In the genomic region with DNA sequence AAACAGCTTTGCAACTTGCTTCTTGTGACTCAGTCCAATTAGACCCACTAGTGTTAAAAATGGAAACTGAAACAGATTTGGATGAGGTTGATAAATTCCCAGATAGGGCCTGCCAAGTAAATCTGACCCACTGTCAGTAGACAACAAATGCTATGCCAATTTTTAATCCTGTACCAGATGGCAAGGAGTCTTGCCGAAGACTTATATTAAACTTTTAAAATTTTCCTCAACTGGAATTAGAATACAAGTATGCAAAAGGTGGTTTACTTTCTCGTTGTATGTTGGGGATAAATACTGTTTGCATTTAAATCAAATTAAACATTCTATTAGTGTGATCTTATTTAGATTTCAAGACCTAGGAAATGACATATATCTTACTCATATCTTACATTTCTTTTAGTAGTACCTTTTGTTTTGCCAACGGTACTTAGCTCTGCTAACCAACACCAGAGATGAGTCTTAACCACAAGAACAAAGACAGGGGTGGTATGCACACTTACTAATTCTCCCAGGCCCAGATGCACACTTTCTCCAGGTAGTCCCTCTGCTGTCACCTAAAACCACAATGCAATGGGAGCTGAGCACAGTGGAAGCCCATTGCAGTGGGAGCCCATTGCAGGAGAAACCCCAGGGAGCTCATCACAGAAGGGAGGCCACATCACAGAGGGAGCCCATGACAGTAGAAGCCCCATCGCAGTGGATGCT, we compare ENCODE assay signal across 1 cellular context.
A peak's percentile ranks its signal among the peaks of the same experiment; 100 is the strongest.
TF ChIP-seq lines count a peak whose summit lies in the region.

No MANE protein-coding gene starts in this region.

TF ChIP-seq in GM12878, 131 proteins besides CTCF, POLR2A, EP300 and RAD21 (continued from another document and continues in another):
- TF ChIP-seq, protein P1, sequence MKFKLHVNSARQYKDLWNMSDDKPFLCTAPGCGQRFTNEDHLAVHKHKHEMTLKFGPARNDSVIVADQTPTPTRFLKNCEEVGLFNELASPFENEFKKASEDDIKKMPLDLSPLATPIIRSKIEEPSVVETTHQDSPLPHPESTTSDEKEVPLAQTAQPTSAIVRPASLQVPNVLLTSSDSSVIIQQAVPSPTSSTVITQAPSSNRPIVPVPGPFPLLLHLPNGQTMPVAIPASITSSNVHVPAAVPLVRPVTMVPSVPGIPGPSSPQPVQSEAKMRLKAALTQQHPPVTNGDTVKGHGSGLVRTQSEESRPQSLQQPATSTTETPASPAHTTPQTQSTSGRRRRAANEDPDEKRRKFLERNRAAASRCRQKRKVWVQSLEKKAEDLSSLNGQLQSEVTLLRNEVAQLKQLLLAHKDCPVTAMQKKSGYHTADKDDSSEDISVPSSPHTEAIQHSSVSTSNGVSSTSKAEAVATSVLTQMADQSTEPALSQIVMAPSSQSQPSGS (IDR thresholded peaks at IDR 0.05; ENCODE audit: low read length) = no peak
- TF ChIP-seq EGR1 (IDR thresholded peaks at IDR 0.05; ENCODE audit: borderline replicate concordance in 1 of 2, low read depth in 2 of 2, low read length in 2 of 2) = no peak
- TF ChIP-seq, protein P2, sequence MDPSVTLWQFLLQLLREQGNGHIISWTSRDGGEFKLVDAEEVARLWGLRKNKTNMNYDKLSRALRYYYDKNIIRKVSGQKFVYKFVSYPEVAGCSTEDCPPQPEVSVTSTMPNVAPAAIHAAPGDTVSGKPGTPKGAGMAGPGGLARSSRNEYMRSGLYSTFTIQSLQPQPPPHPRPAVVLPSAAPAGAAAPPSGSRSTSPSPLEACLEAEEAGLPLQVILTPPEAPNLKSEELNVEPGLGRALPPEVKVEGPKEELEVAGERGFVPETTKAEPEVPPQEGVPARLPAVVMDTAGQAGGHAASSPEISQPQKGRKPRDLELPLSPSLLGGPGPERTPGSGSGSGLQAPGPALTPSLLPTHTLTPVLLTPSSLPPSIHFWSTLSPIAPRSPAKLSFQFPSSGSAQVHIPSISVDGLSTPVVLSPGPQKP (IDR thresholded peaks at IDR 0.05; ENCODE audit: low read depth, low read length) = no peak
- TF ChIP-seq FOXK2 (IDR thresholded peaks at IDR 0.05) = no peak
- TF ChIP-seq, protein P3, sequence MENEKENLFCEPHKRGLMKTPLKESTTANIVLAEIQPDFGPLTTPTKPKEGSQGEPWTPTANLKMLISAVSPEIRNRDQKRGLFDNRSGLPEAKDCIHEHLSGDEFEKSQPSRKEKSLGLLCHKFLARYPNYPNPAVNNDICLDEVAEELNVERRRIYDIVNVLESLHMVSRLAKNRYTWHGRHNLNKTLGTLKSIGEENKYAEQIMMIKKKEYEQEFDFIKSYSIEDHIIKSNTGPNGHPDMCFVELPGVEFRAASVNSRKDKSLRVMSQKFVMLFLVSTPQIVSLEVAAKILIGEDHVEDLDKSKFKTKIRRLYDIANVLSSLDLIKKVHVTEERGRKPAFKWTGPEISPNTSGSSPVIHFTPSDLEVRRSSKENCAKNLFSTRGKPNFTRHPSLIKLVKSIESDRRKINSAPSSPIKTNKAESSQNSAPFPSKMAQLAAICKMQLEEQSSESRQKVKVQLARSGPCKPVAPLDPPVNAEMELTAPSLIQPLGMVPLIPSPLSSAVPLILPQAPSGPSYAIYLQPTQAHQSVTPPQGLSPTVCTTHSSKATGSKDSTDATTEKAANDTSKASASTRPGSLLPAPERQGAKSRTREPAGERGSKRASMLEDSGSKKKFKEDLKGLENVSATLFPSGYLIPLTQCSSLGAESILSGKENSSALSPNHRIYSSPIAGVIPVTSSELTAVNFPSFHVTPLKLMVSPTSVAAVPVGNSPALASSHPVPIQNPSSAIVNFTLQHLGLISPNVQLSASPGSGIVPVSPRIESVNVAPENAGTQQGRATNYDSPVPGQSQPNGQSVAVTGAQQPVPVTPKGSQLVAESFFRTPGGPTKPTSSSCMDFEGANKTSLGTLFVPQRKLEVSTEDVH (IDR thresholded peaks at IDR 0.05; ENCODE audit: low read depth, partially characterized antibody) = no peak
- no peak for TF ChIP-seq MXI1 (IDR thresholded peaks at IDR 0.05; ENCODE audit: low read depth, low read length)
- TF ChIP-seq, protein P4, sequence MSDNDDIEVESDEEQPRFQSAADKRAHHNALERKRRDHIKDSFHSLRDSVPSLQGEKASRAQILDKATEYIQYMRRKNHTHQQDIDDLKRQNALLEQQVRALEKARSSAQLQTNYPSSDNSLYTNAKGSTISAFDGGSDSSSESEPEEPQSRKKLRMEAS (IDR thresholded peaks at IDR 0.05; ENCODE audit: low read depth, low read length) = no peak
- TF ChIP-seq BHLHE40 (IDR thresholded peaks at IDR 0.05; ENCODE audit: borderline replicate concordance in 1 of 2, low read depth in 2 of 2, low read length in 1 of 2) = peak; percentile 62 to 81; a peak in 3 of 4 replicates
- TF ChIP-seq, protein P5, sequence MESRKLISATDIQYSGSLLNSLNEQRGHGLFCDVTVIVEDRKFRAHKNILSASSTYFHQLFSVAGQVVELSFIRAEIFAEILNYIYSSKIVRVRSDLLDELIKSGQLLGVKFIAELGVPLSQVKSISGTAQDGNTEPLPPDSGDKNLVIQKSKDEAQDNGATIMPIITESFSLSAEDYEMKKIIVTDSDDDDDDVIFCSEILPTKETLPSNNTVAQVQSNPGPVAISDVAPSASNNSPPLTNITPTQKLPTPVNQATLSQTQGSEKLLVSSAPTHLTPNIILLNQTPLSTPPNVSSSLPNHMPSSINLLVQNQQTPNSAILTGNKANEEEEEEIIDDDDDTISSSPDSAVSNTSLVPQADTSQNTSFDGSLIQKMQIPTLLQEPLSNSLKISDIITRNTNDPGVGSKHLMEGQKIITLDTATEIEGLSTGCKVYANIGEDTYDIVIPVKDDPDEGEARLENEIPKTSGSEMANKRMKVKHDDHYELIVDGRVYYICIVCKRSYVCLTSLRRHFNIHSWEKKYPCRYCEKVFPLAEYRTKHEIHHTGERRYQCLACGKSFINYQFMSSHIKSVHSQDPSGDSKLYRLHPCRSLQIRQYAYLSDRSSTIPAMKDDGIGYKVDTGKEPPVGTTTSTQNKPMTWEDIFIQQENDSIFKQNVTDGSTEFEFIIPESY (IDR thresholded peaks at IDR 0.05) = no peak
- peak; percentile 64 for TF ChIP-seq MEF2B (IDR thresholded peaks at IDR 0.05; ENCODE audit: partially characterized antibody, poor library complexity, severe bottlenecking)
- TF ChIP-seq CBFB (IDR thresholded peaks at IDR 0.05; ENCODE audit: low read depth) = peak; percentile 87; the same call in 1 of the 2 replicates
- no peak for TF ChIP-seq HCFC1 (IDR thresholded peaks at IDR 0.05; ENCODE audit: low read length)
- TF ChIP-seq, protein P6, sequence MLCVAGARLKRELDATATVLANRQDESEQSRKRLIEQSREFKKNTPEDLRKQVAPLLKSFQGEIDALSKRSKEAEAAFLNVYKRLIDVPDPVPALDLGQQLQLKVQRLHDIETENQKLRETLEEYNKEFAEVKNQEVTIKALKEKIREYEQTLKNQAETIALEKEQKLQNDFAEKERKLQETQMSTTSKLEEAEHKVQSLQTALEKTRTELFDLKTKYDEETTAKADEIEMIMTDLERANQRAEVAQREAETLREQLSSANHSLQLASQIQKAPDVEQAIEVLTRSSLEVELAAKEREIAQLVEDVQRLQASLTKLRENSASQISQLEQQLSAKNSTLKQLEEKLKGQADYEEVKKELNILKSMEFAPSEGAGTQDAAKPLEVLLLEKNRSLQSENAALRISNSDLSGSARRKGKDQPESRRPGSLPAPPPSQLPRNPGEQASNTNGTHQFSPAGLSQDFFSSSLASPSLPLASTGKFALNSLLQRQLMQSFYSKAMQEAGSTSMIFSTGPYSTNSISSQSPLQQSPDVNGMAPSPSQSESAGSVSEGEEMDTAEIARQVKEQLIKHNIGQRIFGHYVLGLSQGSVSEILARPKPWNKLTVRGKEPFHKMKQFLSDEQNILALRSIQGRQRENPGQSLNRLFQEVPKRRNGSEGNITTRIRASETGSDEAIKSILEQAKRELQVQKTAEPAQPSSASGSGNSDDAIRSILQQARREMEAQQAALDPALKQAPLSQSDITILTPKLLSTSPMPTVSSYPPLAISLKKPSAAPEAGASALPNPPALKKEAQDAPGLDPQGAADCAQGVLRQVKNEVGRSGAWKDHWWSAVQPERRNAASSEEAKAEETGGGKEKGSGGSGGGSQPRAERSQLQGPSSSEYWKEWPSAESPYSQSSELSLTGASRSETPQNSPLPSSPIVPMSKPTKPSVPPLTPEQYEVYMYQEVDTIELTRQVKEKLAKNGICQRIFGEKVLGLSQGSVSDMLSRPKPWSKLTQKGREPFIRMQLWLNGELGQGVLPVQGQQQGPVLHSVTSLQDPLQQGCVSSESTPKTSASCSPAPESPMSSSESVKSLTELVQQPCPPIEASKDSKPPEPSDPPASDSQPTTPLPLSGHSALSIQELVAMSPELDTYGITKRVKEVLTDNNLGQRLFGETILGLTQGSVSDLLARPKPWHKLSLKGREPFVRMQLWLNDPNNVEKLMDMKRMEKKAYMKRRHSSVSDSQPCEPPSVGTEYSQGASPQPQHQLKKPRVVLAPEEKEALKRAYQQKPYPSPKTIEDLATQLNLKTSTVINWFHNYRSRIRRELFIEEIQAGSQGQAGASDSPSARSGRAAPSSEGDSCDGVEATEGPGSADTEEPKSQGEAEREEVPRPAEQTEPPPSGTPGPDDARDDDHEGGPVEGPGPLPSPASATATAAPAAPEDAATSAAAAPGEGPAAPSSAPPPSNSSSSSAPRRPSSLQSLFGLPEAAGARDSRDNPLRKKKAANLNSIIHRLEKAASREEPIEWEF (IDR thresholded peaks at IDR 0.05; ENCODE audit: insufficient replicate concordance, low read depth, low read length) = no peak
- TF ChIP-seq CHD4 (IDR thresholded peaks at IDR 0.05) = no peak
- no peak for TF ChIP-seq KAT2A (conservative IDR thresholded peaks at IDR 0.05; ENCODE audit: control insufficient read depth, low read depth, low read length)
- no peak for TF ChIP-seq MYC (IDR thresholded peaks at IDR 0.05; ENCODE audit: insufficient read depth, insufficient read length, insufficient replicate concordance, low read length, severe bottlenecking)
- TF ChIP-seq, protein P7, sequence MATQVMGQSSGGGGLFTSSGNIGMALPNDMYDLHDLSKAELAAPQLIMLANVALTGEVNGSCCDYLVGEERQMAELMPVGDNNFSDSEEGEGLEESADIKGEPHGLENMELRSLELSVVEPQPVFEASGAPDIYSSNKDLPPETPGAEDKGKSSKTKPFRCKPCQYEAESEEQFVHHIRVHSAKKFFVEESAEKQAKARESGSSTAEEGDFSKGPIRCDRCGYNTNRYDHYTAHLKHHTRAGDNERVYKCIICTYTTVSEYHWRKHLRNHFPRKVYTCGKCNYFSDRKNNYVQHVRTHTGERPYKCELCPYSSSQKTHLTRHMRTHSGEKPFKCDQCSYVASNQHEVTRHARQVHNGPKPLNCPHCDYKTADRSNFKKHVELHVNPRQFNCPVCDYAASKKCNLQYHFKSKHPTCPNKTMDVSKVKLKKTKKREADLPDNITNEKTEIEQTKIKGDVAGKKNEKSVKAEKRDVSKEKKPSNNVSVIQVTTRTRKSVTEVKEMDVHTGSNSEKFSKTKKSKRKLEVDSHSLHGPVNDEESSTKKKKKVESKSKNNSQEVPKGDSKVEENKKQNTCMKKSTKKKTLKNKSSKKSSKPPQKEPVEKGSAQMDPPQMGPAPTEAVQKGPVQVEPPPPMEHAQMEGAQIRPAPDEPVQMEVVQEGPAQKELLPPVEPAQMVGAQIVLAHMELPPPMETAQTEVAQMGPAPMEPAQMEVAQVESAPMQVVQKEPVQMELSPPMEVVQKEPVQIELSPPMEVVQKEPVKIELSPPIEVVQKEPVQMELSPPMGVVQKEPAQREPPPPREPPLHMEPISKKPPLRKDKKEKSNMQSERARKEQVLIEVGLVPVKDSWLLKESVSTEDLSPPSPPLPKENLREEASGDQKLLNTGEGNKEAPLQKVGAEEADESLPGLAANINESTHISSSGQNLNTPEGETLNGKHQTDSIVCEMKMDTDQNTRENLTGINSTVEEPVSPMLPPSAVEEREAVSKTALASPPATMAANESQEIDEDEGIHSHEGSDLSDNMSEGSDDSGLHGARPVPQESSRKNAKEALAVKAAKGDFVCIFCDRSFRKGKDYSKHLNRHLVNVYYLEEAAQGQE (IDR thresholded peaks at IDR 0.05; ENCODE audit: low read depth, low read length) = no peak
- no peak for TF ChIP-seq SIX5 (IDR thresholded peaks at IDR 0.05; ENCODE audit: low read depth, low read length, severe bottlenecking)
- no peak; the same call in 1 of the 2 replicates for TF ChIP-seq RB1 (IDR thresholded peaks at IDR 0.05; ENCODE audit: borderline replicate concordance)
- TF ChIP-seq STAT1 (conservative IDR thresholded peaks at IDR 0.05) = no peak
- no peak for TF ChIP-seq ASH2L (IDR thresholded peaks at IDR 0.05; ENCODE audit: borderline replicate concordance, low read depth)
- no peak for TF ChIP-seq YY1 (IDR thresholded peaks at IDR 0.05; ENCODE audit: low read depth, low read length)
- no peak for TF ChIP-seq ZNF217 (IDR thresholded peaks at IDR 0.05)
- no peak for TF ChIP-seq RFX5 (IDR thresholded peaks at IDR 0.05; ENCODE audit: low read depth, low read length)
- 0 out of 2 replicates have a peak, but pooled peaks have one; percentile 63 for TF ChIP-seq DPF2 (IDR thresholded peaks at IDR 0.05)
- no peak for TF ChIP-seq SREBF1 (IDR thresholded peaks at IDR 0.05; ENCODE audit: low read length)
- peak; percentile 87 for TF ChIP-seq EED (IDR thresholded peaks at IDR 0.05; ENCODE audit: low read depth)
- no peak for TF ChIP-seq SUZ12 (IDR thresholded peaks at IDR 0.05; ENCODE audit: unreplicated experiment)
- peak; percentile 87 for TF ChIP-seq JUNB (IDR thresholded peaks at IDR 0.05)
- TF ChIP-seq, protein P8, sequence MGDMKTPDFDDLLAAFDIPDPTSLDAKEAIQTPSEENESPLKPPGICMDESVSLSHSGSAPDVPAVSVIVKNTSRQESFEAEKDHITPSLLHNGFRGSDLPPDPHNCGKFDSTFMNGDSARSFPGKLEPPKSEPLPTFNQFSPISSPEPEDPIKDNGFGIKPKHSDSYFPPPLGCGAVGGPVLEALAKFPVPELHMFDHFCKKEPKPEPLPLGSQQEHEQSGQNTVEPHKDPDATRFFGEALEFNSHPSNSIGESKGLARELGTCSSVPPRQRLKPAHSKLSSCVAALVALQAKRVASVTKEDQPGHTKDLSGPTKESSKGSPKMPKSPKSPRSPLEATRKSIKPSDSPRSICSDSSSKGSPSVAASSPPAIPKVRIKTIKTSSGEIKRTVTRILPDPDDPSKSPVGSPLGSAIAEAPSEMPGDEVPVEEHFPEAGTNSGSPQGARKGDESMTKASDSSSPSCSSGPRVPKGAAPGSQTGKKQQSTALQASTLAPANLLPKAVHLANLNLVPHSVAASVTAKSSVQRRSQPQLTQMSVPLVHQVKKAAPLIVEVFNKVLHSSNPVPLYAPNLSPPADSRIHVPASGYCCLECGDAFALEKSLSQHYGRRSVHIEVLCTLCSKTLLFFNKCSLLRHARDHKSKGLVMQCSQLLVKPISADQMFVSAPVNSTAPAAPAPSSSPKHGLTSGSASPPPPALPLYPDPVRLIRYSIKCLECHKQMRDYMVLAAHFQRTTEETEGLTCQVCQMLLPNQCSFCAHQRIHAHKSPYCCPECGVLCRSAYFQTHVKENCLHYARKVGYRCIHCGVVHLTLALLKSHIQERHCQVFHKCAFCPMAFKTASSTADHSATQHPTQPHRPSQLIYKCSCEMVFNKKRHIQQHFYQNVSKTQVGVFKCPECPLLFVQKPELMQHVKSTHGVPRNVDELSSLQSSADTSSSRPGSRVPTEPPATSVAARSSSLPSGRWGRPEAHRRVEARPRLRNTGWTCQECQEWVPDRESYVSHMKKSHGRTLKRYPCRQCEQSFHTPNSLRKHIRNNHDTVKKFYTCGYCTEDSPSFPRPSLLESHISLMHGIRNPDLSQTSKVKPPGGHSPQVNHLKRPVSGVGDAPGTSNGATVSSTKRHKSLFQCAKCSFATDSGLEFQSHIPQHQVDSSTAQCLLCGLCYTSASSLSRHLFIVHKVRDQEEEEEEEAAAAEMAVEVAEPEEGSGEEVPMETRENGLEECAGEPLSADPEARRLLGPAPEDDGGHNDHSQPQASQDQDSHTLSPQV (IDR thresholded peaks at IDR 0.05) = no peak
- no peak for TF ChIP-seq POLR2AphosphoS5 (IDR thresholded peaks at IDR 0.05; ENCODE audit: low read length)
- TF ChIP-seq SUPT20H (IDR thresholded peaks at IDR 0.05; ENCODE audit: borderline replicate concordance, control insufficient read depth, low read depth, low read length) = no peak
- TF ChIP-seq ZBED1 (IDR thresholded peaks at IDR 0.05; ENCODE audit: borderline replicate concordance) = peak; percentile 75; the same call in 1 of the 2 replicates
- TF ChIP-seq PML (IDR thresholded peaks at IDR 0.05; ENCODE audit: low read length) = no peak
- TF ChIP-seq CBX5 (IDR thresholded peaks at IDR 0.05; ENCODE audit: low read depth) = no peak
- TF ChIP-seq ZNF622 (IDR thresholded peaks at IDR 0.05) = no peak
